In the genomic region with DNA sequence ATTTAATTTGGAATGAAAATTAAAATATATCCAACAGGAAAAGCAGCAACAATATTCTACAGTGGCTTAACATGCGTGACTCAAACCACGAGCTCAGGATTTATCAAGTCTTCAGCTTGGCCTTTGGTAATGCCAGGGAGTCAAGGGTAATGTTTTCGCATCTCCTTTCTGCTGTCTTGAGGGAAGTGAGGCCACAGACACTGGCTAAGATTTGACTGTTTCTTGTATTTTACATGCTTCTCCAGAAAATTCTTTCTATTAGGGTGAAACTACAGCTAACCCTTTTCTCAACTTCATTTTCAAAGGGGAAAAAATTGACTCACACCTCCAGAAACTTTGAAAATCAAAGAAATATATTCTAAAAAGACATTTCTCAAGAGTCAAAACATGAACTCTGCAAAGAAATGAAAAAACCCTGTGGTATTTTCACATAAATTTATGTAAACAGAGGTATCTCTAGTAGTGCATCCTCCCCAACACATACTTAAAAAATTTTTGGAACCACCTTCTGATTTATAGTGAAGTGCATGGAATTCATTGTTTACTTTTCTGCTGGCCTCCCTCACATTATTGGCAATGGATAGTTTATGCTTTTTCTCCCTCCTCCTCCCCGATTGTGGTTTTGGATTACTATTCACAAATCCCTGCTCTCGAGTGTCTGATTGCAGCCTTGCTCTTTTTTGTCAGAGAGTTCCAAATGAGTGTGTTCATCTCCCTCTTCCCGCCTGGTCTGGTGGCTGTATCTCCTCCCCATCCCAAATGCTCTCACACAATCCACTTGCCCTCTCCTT, we compare ENCODE assay signal across 1 cellular context.
TF ChIP-seq lines count a peak whose summit lies in the region.

No MANE protein-coding gene starts in this region.

TF ChIP-seq in SK-N-SH treated with all-trans-retinoic acid at 6 μM for 48 hours, 23 proteins besides CTCF, POLR2A, EP300 and RAD21 (continued from another document):
- TF ChIP-seq, protein P1, sequence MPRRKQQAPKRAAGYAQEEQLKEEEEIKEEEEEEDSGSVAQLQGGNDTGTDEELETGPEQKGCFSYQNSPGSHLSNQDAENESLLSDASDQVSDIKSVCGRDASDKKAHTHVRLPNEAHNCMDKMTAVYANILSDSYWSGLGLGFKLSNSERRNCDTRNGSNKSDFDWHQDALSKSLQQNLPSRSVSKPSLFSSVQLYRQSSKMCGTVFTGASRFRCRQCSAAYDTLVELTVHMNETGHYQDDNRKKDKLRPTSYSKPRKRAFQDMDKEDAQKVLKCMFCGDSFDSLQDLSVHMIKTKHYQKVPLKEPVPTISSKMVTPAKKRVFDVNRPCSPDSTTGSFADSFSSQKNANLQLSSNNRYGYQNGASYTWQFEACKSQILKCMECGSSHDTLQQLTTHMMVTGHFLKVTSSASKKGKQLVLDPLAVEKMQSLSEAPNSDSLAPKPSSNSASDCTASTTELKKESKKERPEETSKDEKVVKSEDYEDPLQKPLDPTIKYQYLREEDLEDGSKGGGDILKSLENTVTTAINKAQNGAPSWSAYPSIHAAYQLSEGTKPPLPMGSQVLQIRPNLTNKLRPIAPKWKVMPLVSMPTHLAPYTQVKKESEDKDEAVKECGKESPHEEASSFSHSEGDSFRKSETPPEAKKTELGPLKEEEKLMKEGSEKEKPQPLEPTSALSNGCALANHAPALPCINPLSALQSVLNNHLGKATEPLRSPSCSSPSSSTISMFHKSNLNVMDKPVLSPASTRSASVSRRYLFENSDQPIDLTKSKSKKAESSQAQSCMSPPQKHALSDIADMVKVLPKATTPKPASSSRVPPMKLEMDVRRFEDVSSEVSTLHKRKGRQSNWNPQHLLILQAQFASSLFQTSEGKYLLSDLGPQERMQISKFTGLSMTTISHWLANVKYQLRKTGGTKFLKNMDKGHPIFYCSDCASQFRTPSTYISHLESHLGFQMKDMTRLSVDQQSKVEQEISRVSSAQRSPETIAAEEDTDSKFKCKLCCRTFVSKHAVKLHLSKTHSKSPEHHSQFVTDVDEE (CRISPR knock-in tag; IDR thresholded peaks at IDR 0.05), result no peak
- TF ChIP-seq TCF4 (CRISPR knock-in tag; IDR thresholded peaks at IDR 0.05; ENCODE audit: borderline replicate concordance), result no peak
- TF ChIP-seq TOX (CRISPR knock-in tag; IDR thresholded peaks at IDR 0.05; ENCODE audit: borderline replicate concordance), result no peak
